In genomic region chr20:728022-728944, GRCh38 we compare ENCODE assay signal across 8 cellular contexts. TPM values are rescaled to one million over a fixed set of nuclear protein-coding genes. Genes with fewer than 3 reads are reported as not detected.
DNase-seq lines count a peak whose midpoint lies in the region; ATAC-seq and TF ChIP-seq lines count a peak whose summit lies in the region.

No MANE protein-coding gene starts in this region.

- H3K4me3 ChIP-seq in gastroesophageal sphincter (peak overlapping the region in 1 of 2 donors; percentile 47), trophoblast cell (ENCODE audit: low read depth, low read length) (peak overlapping the region; percentile 62), uterus (no peak overlapping the region)

- peaks cover 3% of the 10 kb centered on the region for H3K4me1 Mint-ChIP-seq in activated T-cell treated with anti-CD3 and anti-CD28 coated beads, Interleukin-2, amount 50 U/mL, for 4 hours (ENCODE audit: low read depth)

- H4K12ac ChIP-seq in trophoblast cell (ENCODE audit: low read depth, low read length): no peak overlapping the region

- no peak overlapping the region for H3K27ac ChIP-seq in gastroesophageal sphincter
- H3K27ac ChIP-seq in trophoblast cell (ENCODE audit: low read depth, low read length): no peak overlapping the region
- no peak overlapping the region for H3K27ac ChIP-seq in uterus

- intact Hi-C loops in uterus (cut with DNase I; ENCODE audit: low total_unique reads): no loop called here

- H3K79me2 ChIP-seq in trophoblast cell (ENCODE audit: control insufficient read depth, insufficient read depth, low read length, poor library complexity): peaks cover 2% of the 10 kb centered on the region

- H3K27me3 ChIP-seq in gastroesophageal sphincter (peaks cover 97% of the 10 kb centered on the region), trophoblast cell (ENCODE audit: insufficient read depth, low read length) (peaks cover 9% of the 10 kb centered on the region), uterus (peaks cover 0 to 5% of the 10 kb centered on the region in 2 donors)

- no peaks in the 10 kb centered on the region for H3K36me3 Mint-ChIP-seq in activated T-cell treated with anti-CD3 and anti-CD28 coated beads, Interleukin-2, amount 50 U/mL, for 4 hours (ENCODE audit: insufficient read depth)

- H3K4me3 Mint-ChIP-seq in activated T-cell treated with anti-CD3 and anti-CD28 coated beads, Interleukin-2, amount 50 U/mL, for 4 hours: peak overlapping the region; percentile 48

- TF ChIP-seq POLR2A in gastroesophageal sphincter (IDR thresholded peaks at IDR 0.05) (no peak), uterus (IDR thresholded peaks at IDR 0.05) (no peak)

- DNase-seq in AG08396 (ENCODE audit: low spot score) (peak; percentile 64), H4 (ENCODE audit: low spot score) (peak; percentile 57), NOMO-1 (lab: John Stamatoyannopoulos, UW; ENCODE audit: unreplicated experiment in 2 of 2) (peak; percentile 41 to 68), trophoblast cell (peak in 1 of 2 donors; percentile 49), uterus (no peak), NCI-H1048 (lab: John Stamatoyannopoulos, UW) (no peak)
- peak; percentile 32 for DNase-seq in activated T-cell treated with anti-CD3 and anti-CD28 coated beads, Interleukin-2, amount 50 U/mL, for 4 hours

- TF ChIP-seq EP300 in gastroesophageal sphincter (IDR thresholded peaks at IDR 0.05): no peak

- TF ChIP-seq CTCF in gastroesophageal sphincter (IDR thresholded peaks at IDR 0.05) (peak in 3 of 4 experiments; percentile 27 to 59 (median 36)), uterus (IDR thresholded peaks at IDR 0.05) (peak; percentile 11 to 36 (median 22))

- H3K9me3 ChIP-seq in gastroesophageal sphincter: no peaks in the 10 kb centered on the region
- no peaks in the 10 kb centered on the region for H3K9me3 ChIP-seq in trophoblast cell (ENCODE audit: insufficient read depth, low read depth, low read length)
- no peaks in the 10 kb centered on the region for H3K9me3 ChIP-seq in uterus

- H3K4ac ChIP-seq in trophoblast cell (ENCODE audit: low read depth, low read length): no peak overlapping the region

- H2AK5ac ChIP-seq in trophoblast cell (ENCODE audit: low read length): no peak overlapping the region

- H3K36me3 ChIP-seq in gastroesophageal sphincter (no peaks in the 10 kb centered on the region), trophoblast cell (ENCODE audit: control insufficient read depth in 1 of 2, insufficient read depth in 2 of 2, low read length in 2 of 2) (no peaks in the 10 kb centered on the region), uterus (no peaks in the 10 kb centered on the region)

- peak; percentile 87 to 88 for ATAC-seq in activated T-cell treated with anti-CD3 and anti-CD28 coated beads, Interleukin-2, amount 50 U/mL, for 4 hours
- no peak for ATAC-seq in gastroesophageal sphincter

- no peak overlapping the region for H2BK12ac ChIP-seq in trophoblast cell (ENCODE audit: low read length)

- peak overlapping the region; percentile 7 for H2AFZ ChIP-seq in trophoblast cell (ENCODE audit: insufficient read depth, low read length, poor library complexity)

- WGBS in gastroesophageal sphincter (ENCODE audit: low coverage in 1 of 2), 2 donors: 4% methylated on average over 4 of the region's 90 CpGs; no CpG with 5 or more reads in 1 of the 2 donors
- no CpG with 5 or more reads among the region's 90 CpGs for WGBS in trophoblast cell (ENCODE audit: extremely low coverage, insufficient coverage, insufficient read length)

- no peak overlapping the region for H4K91ac ChIP-seq in trophoblast cell (ENCODE audit: low read depth, low read length)

- no peak overlapping the region for H2BK5ac ChIP-seq in trophoblast cell (ENCODE audit: low read depth, low read length, poor library complexity)

- H3K4me2 ChIP-seq in trophoblast cell (ENCODE audit: low read length): peak overlapping the region; percentile 95

- H3K9me3 Mint-ChIP-seq in activated T-cell treated with anti-CD3 and anti-CD28 coated beads, Interleukin-2, amount 50 U/mL, for 4 hours: no peaks in the 10 kb centered on the region

- peaks cover 70% of the 10 kb centered on the region for H3K27me3 Mint-ChIP-seq in activated T-cell treated with anti-CD3 and anti-CD28 coated beads, Interleukin-2, amount 50 U/mL, for 4 hours (ENCODE audit: low read depth)

- H3K9ac ChIP-seq in trophoblast cell (ENCODE audit: low read length): no peak overlapping the region

- H4K8ac ChIP-seq in trophoblast cell (ENCODE audit: low read depth, low read length): peak overlapping the region; percentile 41

- H3K14ac ChIP-seq in trophoblast cell (ENCODE audit: low read length): no peak overlapping the region

- H2BK120ac ChIP-seq in trophoblast cell (ENCODE audit: insufficient read depth, low read length, poor library complexity): no peak overlapping the region

- H3K79me1 ChIP-seq in trophoblast cell (ENCODE audit: low read length): no peaks in the 10 kb centered on the region

- H3K4me1 ChIP-seq in gastroesophageal sphincter (peaks cover 0 to 12% (median 6%) of the 10 kb centered on the region in 3 donors), trophoblast cell (ENCODE audit: control insufficient read depth in 1 of 2, insufficient read depth in 2 of 2, low read length in 2 of 2) (peaks cover 0 to 3% of the 10 kb centered on the region in 2 experiments), uterus (peaks cover 0 to 8% of the 10 kb centered on the region in 2 donors)

- no peak overlapping the region for H3K18ac ChIP-seq in trophoblast cell (ENCODE audit: low read length)

- no peak overlapping the region for H3K23ac ChIP-seq in trophoblast cell (ENCODE audit: low read length)

RNA-seq across cellular contexts. Expression of gene SLC52A3, which starts 40.0 kb away (rescaled TPM):
- 0.12 TPM in 1 of 2 replicates, not detected in the other for total RNA-seq in H4 (2014; rRNA removed; shearing (Covaris generic))
- not detected for total RNA-seq in activated T-cell treated with anti-CD3 and anti-CD28 coated beads, Interleukin-2, amount 50 U/mL, for 4 hours
- total RNA-seq in gastroesophageal sphincter (1 to 10 TPM in 2 of 4 donors, under 1 TPM in 2; 0.31 to 1.7 (median 0.97) TPM), uterus (1 to 10 TPM in 3 of 4 donors, under 1 TPM in 1; 0.83 to 8.7 (median 1.5) TPM)
- polyA plus RNA-seq in trophoblast cell (2013): 5.0 and 5.1 TPM in 2 replicates

RNA-seq across cellular contexts. Expression of gene SCRT2, which starts 52.7 kb away (rescaled TPM):
- not detected in 2 replicates for total RNA-seq in H4 (2014; rRNA removed; shearing (Covaris generic))
- total RNA-seq in activated T-cell treated with anti-CD3 and anti-CD28 coated beads, Interleukin-2, amount 50 U/mL, for 4 hours: not detected
- total RNA-seq in gastroesophageal sphincter: not detected
- not detected in 2 replicates for polyA plus RNA-seq in trophoblast cell (2013)
- not detected for total RNA-seq in uterus

Comparison
In these comparisons a context has a peak if more than half of its experiments do, and no peak if none do; other contexts are left out.
1. DNase-seq: peak in AG08396 (single experiment), H4 (single experiment), NOMO-1 (2 of 2) and activated T-cell treated with anti-CD3 and anti-CD28 coated beads, Interleukin-2, amount 50 U/mL, for 4 hours (single experiment); none in uterus (0 of 2) and NCI-H1048 (single experiment).